Comparison of ENCODE assay signal across 9 cellular contexts in the genomic region with DNA sequence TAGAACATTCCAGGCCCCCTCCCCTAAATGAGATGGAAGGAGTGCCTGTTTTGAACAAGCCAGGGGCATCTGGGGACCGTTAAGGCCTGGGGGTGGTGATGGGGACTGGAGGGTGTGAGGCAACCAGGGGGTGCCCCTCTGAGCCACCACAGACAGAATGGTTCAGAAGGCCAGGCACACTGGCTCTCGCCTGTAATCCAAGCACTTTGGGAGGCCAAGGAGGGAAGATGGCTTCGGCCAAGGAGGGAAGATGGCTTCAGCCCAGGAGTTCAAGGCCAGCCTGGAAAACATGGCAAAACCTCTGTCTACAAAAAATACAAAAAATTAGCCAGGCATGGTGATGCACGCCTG. TPM values are rescaled to one million over a fixed set of nuclear protein-coding genes. Genes with fewer than 3 reads are reported as not detected.
DNase-seq lines count a peak whose midpoint lies in the region; ATAC-seq and TF ChIP-seq lines count a peak whose summit lies in the region.
"Had no signal": no experiment of that assay in that cellular context is flagged by ENCODE, and none has a peak within 500 bp of the region (broad histone marks: within the 10 kb centered on the region; RNA-seq: fewer than 3 reads in every experiment).

No MANE protein-coding gene starts in this region.

- no peaks in the 10 kb centered on the region for H3K9me3 ChIP-seq in HAP-1

- no peak for ATAC-seq in activated T-helper 17 cell treated with anti-CD3 and anti-CD28 coated beads, Interleukin-2, amount 50 U/mL, for 72 hours (replicated peaks)
- ATAC-seq in foreskin keratinocyte, result no peak
- ATAC-seq in stimulated activated naive CD8-positive, alpha-beta T cell treated with anti-CD3 and anti-CD28 coated beads, Interleukin-15, amount 100 ng/mL, for 72 hours, result no peak
- no peak for ATAC-seq in HG03439 (IDR thresholded peaks at IDR 0.05; ENCODE audit: unreplicated experiment)
- ATAC-seq in GM18867 (IDR thresholded peaks at IDR 0.05; ENCODE audit: unreplicated experiment), result no peak
- ATAC-seq: left lobe of liver had no signal

- H3K36me3 Mint-ChIP-seq in activated T-helper 17 cell treated with anti-CD3 and anti-CD28 coated beads, Interleukin-2, amount 50 U/mL, for 72 hours (ENCODE audit: low read depth), result peaks cover 16% of the 10 kb centered on the region

- H3K9me3 Mint-ChIP-seq in activated T-helper 17 cell treated with anti-CD3 and anti-CD28 coated beads, Interleukin-2, amount 50 U/mL, for 72 hours, result no peaks in the 10 kb centered on the region
- H3K9me3 Mint-ChIP-seq in stimulated activated naive CD8-positive, alpha-beta T cell treated with anti-CD3 and anti-CD28 coated beads, Interleukin-15, amount 100 ng/mL, for 72 hours, result no peaks in the 10 kb centered on the region

- H3K27ac ChIP-seq in foreskin keratinocyte, result peak overlapping the region; percentile 52

- H3K36me3 ChIP-seq in HAP-1 (replicated peaks), result peaks cover 21% of the 10 kb centered on the region

- H3K27ac Mint-ChIP-seq in activated T-helper 17 cell treated with anti-CD3 and anti-CD28 coated beads, Interleukin-2, amount 50 U/mL, for 72 hours, result no peak overlapping the region
- peak overlapping the region in 1 of 2 donors; percentile 4 for H3K27ac Mint-ChIP-seq in stimulated activated naive CD8-positive, alpha-beta T cell treated with anti-CD3 and anti-CD28 coated beads, Interleukin-15, amount 100 ng/mL, for 72 hours

- H3K27me3 ChIP-seq in HAP-1 (ENCODE audit: low read depth) (no peaks in the 10 kb centered on the region), foreskin keratinocyte (no peaks in the 10 kb centered on the region)

- peaks cover 9% of the 10 kb centered on the region for H3K27me3 Mint-ChIP-seq in activated T-helper 17 cell treated with anti-CD3 and anti-CD28 coated beads, Interleukin-2, amount 50 U/mL, for 72 hours
- peaks cover 24% of the 10 kb centered on the region for H3K27me3 Mint-ChIP-seq in stimulated activated naive CD8-positive, alpha-beta T cell treated with anti-CD3 and anti-CD28 coated beads, Interleukin-15, amount 100 ng/mL, for 72 hours

- in situ Hi-C loops in HAP-1 (cut with MboI; ENCODE audit: low sequenced_read_pairs), result no loop called here

- peak overlapping the region; percentile 75 for H3K4me3 ChIP-seq in HAP-1

- H3K4me1 Mint-ChIP-seq in activated T-helper 17 cell treated with anti-CD3 and anti-CD28 coated beads, Interleukin-2, amount 50 U/mL, for 72 hours, result peaks cover 16% of the 10 kb centered on the region
- peaks cover 42% of the 10 kb centered on the region for H3K4me1 Mint-ChIP-seq in stimulated activated naive CD8-positive, alpha-beta T cell treated with anti-CD3 and anti-CD28 coated beads, Interleukin-15, amount 100 ng/mL, for 72 hours

- DNase-seq in HAP-1 (ENCODE audit: low spot score in 2 of 2) (no peak), foreskin keratinocyte (no peak), kidney tubule cell (ENCODE audit: low spot score) (no peak)
- no peak for DNase-seq in stimulated activated naive CD8-positive, alpha-beta T cell treated with anti-CD3 and anti-CD28 coated beads, Interleukin-15, amount 100 ng/mL, for 72 hours
- DNase-seq: NCI-H524 had no signal

- no peak for TF ChIP-seq CTCF in foreskin keratinocyte (conservative IDR thresholded peaks at IDR 0.05)

- peaks cover 43% of the 10 kb centered on the region for H3K4me1 ChIP-seq in HAP-1
- peaks cover 33% of the 10 kb centered on the region for H3K4me1 ChIP-seq in foreskin keratinocyte

- peak overlapping the region; percentile 87 for H3K4me3 Mint-ChIP-seq in activated T-helper 17 cell treated with anti-CD3 and anti-CD28 coated beads, Interleukin-2, amount 50 U/mL, for 72 hours
- H3K4me3 Mint-ChIP-seq in stimulated activated naive CD8-positive, alpha-beta T cell treated with anti-CD3 and anti-CD28 coated beads, Interleukin-15, amount 100 ng/mL, for 72 hours, result peak overlapping the region; percentile 88 to 89

RNA-seq across cellular contexts. Expression of gene FSCN1, which starts 4.3 kb away (rescaled TPM):
- 10 to 100 TPM in 1 of 2 donors, 1 to 10 TPM in 1; 9.4 to 30.2 TPM for total RNA-seq in activated T-helper 17 cell treated with anti-CD3 and anti-CD28 coated beads, Interleukin-2, amount 50 U/mL, for 72 hours
- 526 and 561 TPM in 2 replicates for total RNA-seq in foreskin keratinocyte
- polyA plus RNA-seq in foreskin keratinocyte, result 520 and 572 TPM in 2 replicates

Comparison
In these comparisons a context has a peak if more than half of its experiments do, and no peak if none do; other contexts are left out.
1. RNA of gene FSCN1, which starts 4.3 kb away (total RNA-seq): 526 to 561 TPM in foreskin keratinocyte; 9.4 to 30.2 TPM in activated T-helper 17 cell treated with anti-CD3 and anti-CD28 coated beads, Interleukin-2, amount 50 U/mL, for 72 hours; every median in the first group is over 10 times any median in the second.